8 cellular contexts compared by ENCODE assay signal in genomic region chr17:40121886-40122465, GRCh38. TPM values are rescaled to one million over a fixed set of nuclear protein-coding genes. Genes with fewer than 3 reads are reported as not detected.
DNase-seq lines count a peak whose midpoint lies in the region; ATAC-seq and TF ChIP-seq lines count a peak whose summit lies in the region.

TSS of gene MSL1 (plus strand) at chr17:40121971. CDS start at chr17:40122613, 642 bp downstream.

- peak in 1 of 2 donors; percentile 54 for TF ChIP-seq POLR2A in heart left ventricle (IDR thresholded peaks at IDR 0.05)

- H3K9me3 ChIP-seq in heart left ventricle (no peaks in the 10 kb centered on the region), tibial artery (no peaks in the 10 kb centered on the region)

- DNase-seq in COLO829 (ENCODE audit: low spot score): peak; percentile 82
- DNase-seq in NAMALWA (ENCODE audit: low spot score): peak; percentile 78
- DNase-seq in amniotic epithelial cell (ENCODE audit: low read depth): peak; percentile 65
- peak; percentile 90 to 94 (median 92) for DNase-seq in heart left ventricle
- peak; percentile 69 for DNase-seq in pons (ENCODE audit: low spot score)
- peak; percentile 85 to 96 for DNase-seq in tibial artery

- H3K27ac ChIP-seq in heart left ventricle: peak within 1 kb of the TSS; percentile 88 to 100 (median 98)
- H3K27ac ChIP-seq in tibial artery: peak within 1 kb of the TSS; percentile 97 to 98

- H3K36me3 ChIP-seq in heart left ventricle (peaks cover 0 to 20% (median 12%) of the 10 kb centered on the region in 9 donors), tibial artery (peaks cover 9 to 14% (median 11%) of the 10 kb centered on the region in 3 donors)

- peak within 1 kb of the TSS; percentile 67 to 100 (median 98) for H3K4me3 ChIP-seq in heart left ventricle
- H3K4me3 ChIP-seq in tibial artery: peak within 1 kb of the TSS; percentile 97 to 99

- TF ChIP-seq CTCF in heart left ventricle (IDR thresholded peaks at IDR 0.05) (no peak), tibial artery (IDR thresholded peaks at IDR 0.05) (peak in 1 of 2 experiments; percentile 20)

- H3K4me1 ChIP-seq in heart left ventricle (peaks cover 0 to 38% (median 21%) of the 10 kb centered on the region in 12 donors), tibial artery (peaks cover 0 to 35% (median 26%) of the 10 kb centered on the region in 4 donors)

- WGBS in heart left ventricle, 4 donors: 0 to 3% (median 1%) methylated on average over 20 to 69 of the region's 71 CpGs

- intact Hi-C loops in T-helper 1 cell treated with Interleukin-12 subunit alpha and Interleukin-12 subunit beta and Interleukin-4 antibody, amounts not matched to agents 30 ng/mL and 1 ng/mL, for 36 hours (cut with micrococcal nuclease): loop anchor here (1.0 to 5.0 kb wide), 3 partner anchors 9 to 195 kb away; no protein-coding TSS in a partner anchor
- intact Hi-C loops in heart left ventricle (cut with DNase I): loop anchor here in 5 of 10 donors (2.0 to 5.0 kb wide), 3 partner anchors 17 to 45 kb away; partner anchors contain the start of gene CASC3 (in 3 of the 5)
- intact Hi-C loops in tibial artery (cut with DNase I; ENCODE audit: low total_unique reads): no loop called here

- H3K27me3 ChIP-seq in heart left ventricle (no peaks in the 10 kb centered on the region), tibial artery (no peaks in the 10 kb centered on the region)

- ATAC-seq in GM21786 (IDR thresholded peaks at IDR 0.05; ENCODE audit: unreplicated experiment): peak; percentile 47
- peak; percentile 56 to 89 (median 89) for ATAC-seq in heart left ventricle

RNA-seq across cellular contexts. Expression of gene MSL1, which starts in this region (rescaled TPM):
- 78.7 and 83.6 TPM in 2 replicates for total RNA-seq in T-helper 1 cell treated with Interleukin-12 subunit alpha and Interleukin-12 subunit beta and Interleukin-4 antibody, amounts not matched to agents 30 ng/mL and 1 ng/mL, for 36 hours
- total RNA-seq in heart left ventricle: 10 to 100 TPM; 32.0 to 54.1 (median 45.1) TPM
- polyA plus RNA-seq in heart left ventricle: 10 to 100 TPM; 32.2 to 54.7 TPM

Comparison
In these comparisons a context has a peak if more than half of its experiments do, and no peak if none do; other contexts are left out.
1. Peak in every context shown above with its lines: DNase-seq, ATAC-seq, H3K4me3 ChIP-seq and H3K27ac ChIP-seq.